2 cellular contexts compared by ENCODE assay signal in the genomic region with DNA sequence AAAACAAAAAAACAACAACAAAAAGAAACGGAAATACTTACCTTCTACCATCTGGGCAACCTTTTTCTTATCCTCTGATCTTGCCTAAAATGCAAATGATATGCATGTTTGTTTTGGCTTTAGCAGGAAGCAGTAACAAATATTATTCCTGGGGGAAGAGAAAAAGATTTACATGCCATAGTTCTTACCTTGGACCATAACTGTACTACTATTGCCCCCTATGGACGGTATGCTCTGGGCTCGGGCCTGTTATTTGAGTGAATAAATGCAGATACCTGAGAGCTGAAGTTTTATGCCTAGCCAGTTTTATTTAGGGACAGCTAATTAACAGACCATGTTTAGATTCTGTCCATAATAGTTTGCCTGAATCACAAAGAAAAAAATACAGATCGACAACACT.
TF ChIP-seq lines count a peak whose summit lies in the region.

No MANE protein-coding gene starts in this region.

TF ChIP-seq in GM23338, 12 proteins besides CTCF, POLR2A, EP300 and RAD21 (continued from another document):
- TF ChIP-seq JUNB (IDR thresholded peaks at IDR 0.05; ENCODE audit: unreplicated experiment) (no peak), NANOG (IDR thresholded peaks at IDR 0.05; ENCODE audit: borderline replicate concordance) (no peak), STAT1 (IDR thresholded peaks at IDR 0.05; ENCODE audit: unreplicated experiment) (no peak), EZH2 (IDR thresholded peaks at IDR 0.05; ENCODE audit: low read depth, unreplicated experiment) (no peak), ZNF114 (CRISPR knock-in tag; IDR thresholded peaks at IDR 0.05) (no peak), EZH2phosphoT487 (IDR thresholded peaks at IDR 0.05; ENCODE audit: unreplicated experiment) (no peak)
- TF ChIP-seq, protein P1, sequence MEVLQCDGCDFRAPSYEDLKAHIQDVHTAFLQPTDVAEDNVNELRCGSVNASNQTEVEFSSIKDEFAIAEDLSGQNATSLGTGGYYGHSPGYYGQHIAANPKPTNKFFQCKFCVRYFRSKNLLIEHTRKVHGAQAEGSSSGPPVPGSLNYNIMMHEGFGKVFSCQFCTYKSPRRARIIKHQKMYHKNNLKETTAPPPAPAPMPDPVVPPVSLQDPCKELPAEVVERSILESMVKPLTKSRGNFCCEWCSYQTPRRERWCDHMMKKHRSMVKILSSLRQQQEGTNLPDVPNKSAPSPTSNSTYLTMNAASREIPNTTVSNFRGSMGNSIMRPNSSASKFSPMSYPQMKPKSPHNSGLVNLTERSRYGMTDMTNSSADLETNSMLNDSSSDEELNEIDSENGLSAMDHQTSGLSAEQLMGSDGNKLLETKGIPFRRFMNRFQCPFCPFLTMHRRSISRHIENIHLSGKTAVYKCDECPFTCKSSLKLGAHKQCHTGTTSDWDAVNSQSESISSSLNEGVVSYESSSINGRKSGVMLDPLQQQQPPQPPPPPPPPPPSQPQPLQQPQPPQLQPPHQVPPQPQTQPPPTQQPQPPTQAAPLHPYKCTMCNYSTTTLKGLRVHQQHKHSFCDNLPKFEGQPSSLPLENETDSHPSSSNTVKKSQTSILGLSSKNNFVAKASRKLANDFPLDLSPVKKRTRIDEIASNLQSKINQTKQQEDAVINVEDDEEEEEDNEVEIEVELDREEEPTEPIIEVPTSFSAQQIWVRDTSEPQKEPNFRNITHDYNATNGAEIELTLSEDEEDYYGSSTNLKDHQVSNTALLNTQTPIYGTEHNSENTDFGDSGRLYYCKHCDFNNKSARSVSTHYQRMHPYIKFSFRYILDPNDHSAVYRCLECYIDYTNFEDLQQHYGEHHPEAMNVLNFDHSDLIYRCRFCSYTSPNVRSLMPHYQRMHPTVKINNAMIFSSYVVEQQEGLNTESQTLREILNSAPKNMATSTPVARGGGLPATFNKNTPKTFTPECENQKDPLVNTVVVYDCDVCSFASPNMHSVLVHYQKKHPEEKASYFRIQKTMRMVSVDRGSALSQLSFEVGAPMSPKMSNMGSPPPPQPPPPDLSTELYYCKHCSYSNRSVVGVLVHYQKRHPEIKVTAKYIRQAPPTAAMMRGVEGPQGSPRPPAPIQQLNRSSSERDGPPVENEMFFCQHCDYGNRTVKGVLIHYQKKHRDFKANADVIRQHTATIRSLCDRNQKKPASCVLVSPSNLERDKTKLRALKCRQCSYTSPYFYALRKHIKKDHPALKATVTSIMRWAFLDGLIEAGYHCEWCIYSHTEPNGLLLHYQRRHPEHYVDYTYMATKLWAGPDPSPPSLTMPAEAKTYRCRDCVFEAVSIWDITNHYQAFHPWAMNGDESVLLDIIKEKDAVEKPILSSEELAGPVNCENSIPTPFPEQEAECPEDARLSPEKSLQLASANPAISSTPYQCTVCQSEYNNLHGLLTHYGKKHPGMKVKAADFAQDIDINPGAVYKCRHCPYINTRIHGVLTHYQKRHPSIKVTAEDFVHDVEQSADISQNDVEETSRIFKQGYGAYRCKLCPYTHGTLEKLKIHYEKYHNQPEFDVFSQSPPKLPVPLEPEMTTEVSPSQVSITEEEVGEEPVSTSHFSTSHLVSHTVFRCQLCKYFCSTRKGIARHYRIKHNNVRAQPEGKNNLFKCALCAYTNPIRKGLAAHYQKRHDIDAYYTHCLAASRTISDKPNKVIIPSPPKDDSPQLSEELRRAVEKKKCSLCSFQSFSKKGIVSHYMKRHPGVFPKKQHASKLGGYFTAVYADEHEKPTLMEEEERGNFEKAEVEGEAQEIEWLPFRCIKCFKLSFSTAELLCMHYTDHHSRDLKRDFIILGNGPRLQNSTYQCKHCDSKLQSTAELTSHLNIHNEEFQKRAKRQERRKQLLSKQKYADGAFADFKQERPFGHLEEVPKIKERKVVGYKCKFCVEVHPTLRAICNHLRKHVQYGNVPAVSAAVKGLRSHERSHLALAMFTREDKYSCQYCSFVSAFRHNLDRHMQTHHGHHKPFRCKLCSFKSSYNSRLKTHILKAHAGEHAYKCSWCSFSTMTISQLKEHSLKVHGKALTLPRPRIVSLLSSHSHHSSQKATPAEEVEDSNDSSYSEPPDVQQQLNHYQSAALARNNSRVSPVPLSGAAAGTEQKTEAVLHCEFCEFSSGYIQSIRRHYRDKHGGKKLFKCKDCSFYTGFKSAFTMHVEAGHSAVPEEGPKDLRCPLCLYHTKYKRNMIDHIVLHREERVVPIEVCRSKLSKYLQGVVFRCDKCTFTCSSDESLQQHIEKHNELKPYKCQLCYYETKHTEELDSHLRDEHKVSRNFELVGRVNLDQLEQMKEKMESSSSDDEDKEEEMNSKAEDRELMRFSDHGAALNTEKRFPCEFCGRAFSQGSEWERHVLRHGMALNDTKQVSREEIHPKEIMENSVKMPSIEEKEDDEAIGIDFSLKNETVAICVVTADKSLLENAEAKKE (CRISPR knock-in tag; IDR thresholded peaks at IDR 0.05), result no peak
- TF ChIP-seq, protein P2, sequence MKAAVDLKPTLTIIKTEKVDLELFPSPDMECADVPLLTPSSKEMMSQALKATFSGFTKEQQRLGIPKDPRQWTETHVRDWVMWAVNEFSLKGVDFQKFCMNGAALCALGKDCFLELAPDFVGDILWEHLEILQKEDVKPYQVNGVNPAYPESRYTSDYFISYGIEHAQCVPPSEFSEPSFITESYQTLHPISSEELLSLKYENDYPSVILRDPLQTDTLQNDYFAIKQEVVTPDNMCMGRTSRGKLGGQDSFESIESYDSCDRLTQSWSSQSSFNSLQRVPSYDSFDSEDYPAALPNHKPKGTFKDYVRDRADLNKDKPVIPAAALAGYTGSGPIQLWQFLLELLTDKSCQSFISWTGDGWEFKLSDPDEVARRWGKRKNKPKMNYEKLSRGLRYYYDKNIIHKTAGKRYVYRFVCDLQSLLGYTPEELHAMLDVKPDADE (IDR thresholded peaks at IDR 0.05), result no peak
- TF ChIP-seq, protein P3, sequence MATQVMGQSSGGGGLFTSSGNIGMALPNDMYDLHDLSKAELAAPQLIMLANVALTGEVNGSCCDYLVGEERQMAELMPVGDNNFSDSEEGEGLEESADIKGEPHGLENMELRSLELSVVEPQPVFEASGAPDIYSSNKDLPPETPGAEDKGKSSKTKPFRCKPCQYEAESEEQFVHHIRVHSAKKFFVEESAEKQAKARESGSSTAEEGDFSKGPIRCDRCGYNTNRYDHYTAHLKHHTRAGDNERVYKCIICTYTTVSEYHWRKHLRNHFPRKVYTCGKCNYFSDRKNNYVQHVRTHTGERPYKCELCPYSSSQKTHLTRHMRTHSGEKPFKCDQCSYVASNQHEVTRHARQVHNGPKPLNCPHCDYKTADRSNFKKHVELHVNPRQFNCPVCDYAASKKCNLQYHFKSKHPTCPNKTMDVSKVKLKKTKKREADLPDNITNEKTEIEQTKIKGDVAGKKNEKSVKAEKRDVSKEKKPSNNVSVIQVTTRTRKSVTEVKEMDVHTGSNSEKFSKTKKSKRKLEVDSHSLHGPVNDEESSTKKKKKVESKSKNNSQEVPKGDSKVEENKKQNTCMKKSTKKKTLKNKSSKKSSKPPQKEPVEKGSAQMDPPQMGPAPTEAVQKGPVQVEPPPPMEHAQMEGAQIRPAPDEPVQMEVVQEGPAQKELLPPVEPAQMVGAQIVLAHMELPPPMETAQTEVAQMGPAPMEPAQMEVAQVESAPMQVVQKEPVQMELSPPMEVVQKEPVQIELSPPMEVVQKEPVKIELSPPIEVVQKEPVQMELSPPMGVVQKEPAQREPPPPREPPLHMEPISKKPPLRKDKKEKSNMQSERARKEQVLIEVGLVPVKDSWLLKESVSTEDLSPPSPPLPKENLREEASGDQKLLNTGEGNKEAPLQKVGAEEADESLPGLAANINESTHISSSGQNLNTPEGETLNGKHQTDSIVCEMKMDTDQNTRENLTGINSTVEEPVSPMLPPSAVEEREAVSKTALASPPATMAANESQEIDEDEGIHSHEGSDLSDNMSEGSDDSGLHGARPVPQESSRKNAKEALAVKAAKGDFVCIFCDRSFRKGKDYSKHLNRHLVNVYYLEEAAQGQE (IDR thresholded peaks at IDR 0.05; ENCODE audit: unreplicated experiment), result no peak

TF ChIP-seq in WTC11, 78 proteins besides CTCF, POLR2A, EP300 and RAD21 (continued from another document):
- TF ChIP-seq, protein P4, sequence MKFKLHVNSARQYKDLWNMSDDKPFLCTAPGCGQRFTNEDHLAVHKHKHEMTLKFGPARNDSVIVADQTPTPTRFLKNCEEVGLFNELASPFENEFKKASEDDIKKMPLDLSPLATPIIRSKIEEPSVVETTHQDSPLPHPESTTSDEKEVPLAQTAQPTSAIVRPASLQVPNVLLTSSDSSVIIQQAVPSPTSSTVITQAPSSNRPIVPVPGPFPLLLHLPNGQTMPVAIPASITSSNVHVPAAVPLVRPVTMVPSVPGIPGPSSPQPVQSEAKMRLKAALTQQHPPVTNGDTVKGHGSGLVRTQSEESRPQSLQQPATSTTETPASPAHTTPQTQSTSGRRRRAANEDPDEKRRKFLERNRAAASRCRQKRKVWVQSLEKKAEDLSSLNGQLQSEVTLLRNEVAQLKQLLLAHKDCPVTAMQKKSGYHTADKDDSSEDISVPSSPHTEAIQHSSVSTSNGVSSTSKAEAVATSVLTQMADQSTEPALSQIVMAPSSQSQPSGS (CRISPR knock-in tag; IDR thresholded peaks at IDR 0.05; ENCODE audit: borderline replicate concordance, low read depth), result no peak
- TF ChIP-seq, protein P5, sequence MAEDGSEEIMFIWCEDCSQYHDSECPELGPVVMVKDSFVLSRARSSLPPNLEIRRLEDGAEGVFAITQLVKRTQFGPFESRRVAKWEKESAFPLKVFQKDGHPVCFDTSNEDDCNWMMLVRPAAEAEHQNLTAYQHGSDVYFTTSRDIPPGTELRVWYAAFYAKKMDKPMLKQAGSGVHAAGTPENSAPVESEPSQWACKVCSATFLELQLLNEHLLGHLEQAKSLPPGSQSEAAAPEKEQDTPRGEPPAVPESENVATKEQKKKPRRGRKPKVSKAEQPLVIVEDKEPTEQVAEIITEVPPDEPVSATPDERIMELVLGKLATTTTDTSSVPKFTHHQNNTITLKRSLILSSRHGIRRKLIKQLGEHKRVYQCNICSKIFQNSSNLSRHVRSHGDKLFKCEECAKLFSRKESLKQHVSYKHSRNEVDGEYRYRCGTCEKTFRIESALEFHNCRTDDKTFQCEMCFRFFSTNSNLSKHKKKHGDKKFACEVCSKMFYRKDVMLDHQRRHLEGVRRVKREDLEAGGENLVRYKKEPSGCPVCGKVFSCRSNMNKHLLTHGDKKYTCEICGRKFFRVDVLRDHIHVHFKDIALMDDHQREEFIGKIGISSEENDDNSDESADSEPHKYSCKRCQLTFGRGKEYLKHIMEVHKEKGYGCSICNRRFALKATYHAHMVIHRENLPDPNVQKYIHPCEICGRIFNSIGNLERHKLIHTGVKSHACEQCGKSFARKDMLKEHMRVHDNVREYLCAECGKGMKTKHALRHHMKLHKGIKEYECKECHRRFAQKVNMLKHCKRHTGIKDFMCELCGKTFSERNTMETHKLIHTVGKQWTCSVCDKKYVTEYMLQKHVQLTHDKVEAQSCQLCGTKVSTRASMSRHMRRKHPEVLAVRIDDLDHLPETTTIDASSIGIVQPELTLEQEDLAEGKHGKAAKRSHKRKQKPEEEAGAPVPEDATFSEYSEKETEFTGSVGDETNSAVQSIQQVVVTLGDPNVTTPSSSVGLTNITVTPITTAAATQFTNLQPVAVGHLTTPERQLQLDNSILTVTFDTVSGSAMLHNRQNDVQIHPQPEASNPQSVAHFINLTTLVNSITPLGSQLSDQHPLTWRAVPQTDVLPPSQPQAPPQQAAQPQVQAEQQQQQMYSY (CRISPR knock-in tag; IDR thresholded peaks at IDR 0.05), result no peak
- TF ChIP-seq TCF7 (CRISPR knock-in tag; IDR thresholded peaks at IDR 0.05; ENCODE audit: low read depth) (no peak), CBFB (CRISPR knock-in tag; IDR thresholded peaks at IDR 0.05; ENCODE audit: low read depth) (no peak), KAT7 (CRISPR knock-in tag; IDR thresholded peaks at IDR 0.05; ENCODE audit: borderline replicate concordance) (no peak), JAZF1 (CRISPR knock-in tag; IDR thresholded peaks at IDR 0.05) (no peak), ZNF671 (CRISPR knock-in tag; IDR thresholded peaks at IDR 0.05) (no peak), ZNF232 (CRISPR knock-in tag; IDR thresholded peaks at IDR 0.05) (no peak), ZNF416 (CRISPR knock-in tag; IDR thresholded peaks at IDR 0.05) (no peak), ZNF219 (CRISPR knock-in tag; IDR thresholded peaks at IDR 0.05; ENCODE audit: borderline replicate concordance) (no peak), IRF2 (CRISPR knock-in tag; IDR thresholded peaks at IDR 0.05; ENCODE audit: borderline replicate concordance, low read depth) (no peak)
- TF ChIP-seq, protein P6, sequence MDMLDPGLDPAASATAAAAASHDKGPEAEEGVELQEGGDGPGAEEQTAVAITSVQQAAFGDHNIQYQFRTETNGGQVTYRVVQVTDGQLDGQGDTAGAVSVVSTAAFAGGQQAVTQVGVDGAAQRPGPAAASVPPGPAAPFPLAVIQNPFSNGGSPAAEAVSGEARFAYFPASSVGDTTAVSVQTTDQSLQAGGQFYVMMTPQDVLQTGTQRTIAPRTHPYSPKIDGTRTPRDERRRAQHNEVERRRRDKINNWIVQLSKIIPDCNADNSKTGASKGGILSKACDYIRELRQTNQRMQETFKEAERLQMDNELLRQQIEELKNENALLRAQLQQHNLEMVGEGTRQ (CRISPR knock-in tag; IDR thresholded peaks at IDR 0.05), result no peak
- TF ChIP-seq, protein P7, sequence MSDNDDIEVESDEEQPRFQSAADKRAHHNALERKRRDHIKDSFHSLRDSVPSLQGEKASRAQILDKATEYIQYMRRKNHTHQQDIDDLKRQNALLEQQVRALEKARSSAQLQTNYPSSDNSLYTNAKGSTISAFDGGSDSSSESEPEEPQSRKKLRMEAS (CRISPR knock-in tag; IDR thresholded peaks at IDR 0.05), result no peak
- TF ChIP-seq, protein P8, sequence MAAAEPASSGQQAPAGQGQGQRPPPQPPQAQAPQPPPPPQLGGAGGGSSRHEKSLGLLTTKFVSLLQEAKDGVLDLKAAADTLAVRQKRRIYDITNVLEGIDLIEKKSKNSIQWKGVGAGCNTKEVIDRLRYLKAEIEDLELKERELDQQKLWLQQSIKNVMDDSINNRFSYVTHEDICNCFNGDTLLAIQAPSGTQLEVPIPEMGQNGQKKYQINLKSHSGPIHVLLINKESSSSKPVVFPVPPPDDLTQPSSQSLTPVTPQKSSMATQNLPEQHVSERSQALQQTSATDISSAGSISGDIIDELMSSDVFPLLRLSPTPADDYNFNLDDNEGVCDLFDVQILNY (CRISPR knock-in tag; IDR thresholded peaks at IDR 0.05), result no peak
- TF ChIP-seq, protein P9, sequence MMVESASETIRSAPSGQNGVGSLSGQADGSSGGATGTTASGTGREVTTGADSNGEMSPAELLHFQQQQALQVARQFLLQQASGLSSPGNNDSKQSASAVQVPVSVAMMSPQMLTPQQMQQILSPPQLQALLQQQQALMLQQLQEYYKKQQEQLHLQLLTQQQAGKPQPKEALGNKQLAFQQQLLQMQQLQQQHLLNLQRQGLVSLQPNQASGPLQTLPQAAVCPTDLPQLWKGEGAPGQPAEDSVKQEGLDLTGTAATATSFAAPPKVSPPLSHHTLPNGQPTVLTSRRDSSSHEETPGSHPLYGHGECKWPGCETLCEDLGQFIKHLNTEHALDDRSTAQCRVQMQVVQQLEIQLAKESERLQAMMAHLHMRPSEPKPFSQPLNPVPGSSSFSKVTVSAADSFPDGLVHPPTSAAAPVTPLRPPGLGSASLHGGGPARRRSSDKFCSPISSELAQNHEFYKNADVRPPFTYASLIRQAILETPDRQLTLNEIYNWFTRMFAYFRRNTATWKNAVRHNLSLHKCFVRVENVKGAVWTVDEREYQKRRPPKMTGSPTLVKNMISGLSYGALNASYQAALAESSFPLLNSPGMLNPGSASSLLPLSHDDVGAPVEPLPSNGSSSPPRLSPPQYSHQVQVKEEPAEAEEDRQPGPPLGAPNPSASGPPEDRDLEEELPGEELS (CRISPR knock-in tag; IDR thresholded peaks at IDR 0.05), result no peak
